ENCODE assay signal across 9 cellular contexts in genomic region chr10:103752680-103753248, GRCh38.
DNase-seq lines count a peak whose midpoint lies in the region; ATAC-seq and TF ChIP-seq lines count a peak whose summit lies in the region.
"Had no signal": no experiment of that assay in that cellular context is flagged by ENCODE, and none has a peak within 500 bp of the region (broad histone marks: within the 10 kb centered on the region; RNA-seq: fewer than 3 reads in every experiment).

No MANE protein-coding gene starts in this region.

- TF ChIP-seq CTCF in RWPE1 (conservative IDR thresholded peaks at IDR 0.05; ENCODE audit: low read depth) (peak; percentile 69), fibroblast of mammary gland (conservative IDR thresholded peaks at IDR 0.05; ENCODE audit: control insufficient read depth, insufficient read depth, low read depth, low read length) (peak; percentile 83)

- peaks cover 3% of the 10 kb centered on the region for H3K36me3 Mint-ChIP-seq in activated CD8-positive, alpha-beta memory T cell treated with anti-CD3 and anti-CD28 coated beads, Interleukin-2, amount 10 ng/mL, durations not matched to agents 7 days and 5 days

- no peak overlapping the region for H3K4me3 ChIP-seq in fibroblast of mammary gland (ENCODE audit: control insufficient read depth, low read depth, low read length)
- H3K4me3 ChIP-seq: SJCRH30 had no signal

- H3K27ac Mint-ChIP-seq in activated CD8-positive, alpha-beta memory T cell treated with anti-CD3 and anti-CD28 coated beads, Interleukin-2, amount 10 ng/mL, durations not matched to agents 7 days and 5 days = no peak overlapping the region

- H3K27ac ChIP-seq in RWPE1 = no peak overlapping the region
- H3K27ac ChIP-seq: SJCRH30 had no signal

- H3K9me3 Mint-ChIP-seq in activated CD8-positive, alpha-beta memory T cell treated with anti-CD3 and anti-CD28 coated beads, Interleukin-2, amount 10 ng/mL, durations not matched to agents 7 days and 5 days (ENCODE audit: low read depth) = peaks cover 6% of the 10 kb centered on the region

- no peak for ATAC-seq in activated CD8-positive, alpha-beta memory T cell treated with anti-CD3 and anti-CD28 coated beads, Interleukin-2, amount 10 ng/mL, durations not matched to agents 7 days and 5 days

- peaks cover 43% of the 10 kb centered on the region for H3K4me1 Mint-ChIP-seq in activated CD8-positive, alpha-beta memory T cell treated with anti-CD3 and anti-CD28 coated beads, Interleukin-2, amount 10 ng/mL, durations not matched to agents 7 days and 5 days

- CTCF ChIA-PET in activated CD8-positive, alpha-beta memory T cell treated with anti-CD3 and anti-CD28 coated beads, Interleukin-2, amount 10 ng/mL, durations not matched to agents 7 days and 5 days (lab: Charles Lee) = interaction anchor here (0.8 to 5.5 kb wide), 10 partner anchors 10 to 102 kb away, joined by 3 to 31 read pairs (median 4); partner anchors contain the start of gene SH3PXD2A
- CTCF ChIA-PET in RWPE1 (lab: Yijun Ruan, JAX) = interaction anchor here (0.6 to 2.6 kb wide), 4 partner anchors 13 to 258 kb away, joined by 5 to 17 read pairs (median 10); no protein-coding TSS in a partner anchor

- H3K27me3 Mint-ChIP-seq in activated CD8-positive, alpha-beta memory T cell treated with anti-CD3 and anti-CD28 coated beads, Interleukin-2, amount 10 ng/mL, durations not matched to agents 7 days and 5 days = peaks cover 5% of the 10 kb centered on the region

- no peak overlapping the region for H3K4me3 Mint-ChIP-seq in activated CD8-positive, alpha-beta memory T cell treated with anti-CD3 and anti-CD28 coated beads, Interleukin-2, amount 10 ng/mL, durations not matched to agents 7 days and 5 days

- POLR2A ChIA-PET in RWPE1 (lab: Yijun Ruan, JAX; ENCODE audit: low non-redundant PET) = no interaction called here

- peak; percentile 71 for DNase-seq in activated CD8-positive, alpha-beta memory T cell treated with anti-CD3 and anti-CD28 coated beads for 24 hours
- no peak for DNase-seq in activated CD8-positive, alpha-beta memory T cell treated with anti-CD3 and anti-CD28 coated beads, Interleukin-2, amount 10 ng/mL, durations not matched to agents 7 days and 5 days
- no peak for DNase-seq in RWPE1 (ENCODE audit: low spot score)
- DNase-seq in fibroblast of mammary gland (ENCODE audit: low read depth) = peak; percentile 38
- peak; percentile 44 for DNase-seq in stimulated activated CD4-positive, alpha-beta T cell treated with anti-CD3 and anti-CD28 coated beads, Interleukin-4, amount 100 ng/mL, for 24 hours
- DNase-seq in NCI-H2227 treated with DMSO at 0.1 percent for 48 hours (lab: John Stamatoyannopoulos, UW) = no peak
- no peak for DNase-seq in HCEC 1CT
- DNase-seq in NCI-H748 treated with DMSO at 0.1 percent for 48 hours (lab: John Stamatoyannopoulos, UW) = no peak

Comparison
In these comparisons a context has a peak if more than half of its experiments do, and no peak if none do; other contexts are left out.
1. DNase-seq: peak in activated CD8-positive, alpha-beta memory T cell treated with anti-CD3 and anti-CD28 coated beads for 24 hours (single experiment), fibroblast of mammary gland (single experiment) and stimulated activated CD4-positive, alpha-beta T cell treated with anti-CD3 and anti-CD28 coated beads, Interleukin-4, amount 100 ng/mL, for 24 hours (single experiment); none in activated CD8-positive, alpha-beta memory T cell treated with anti-CD3 and anti-CD28 coated beads, Interleukin-2, amount 10 ng/mL, durations not matched to agents 7 days and 5 days (single experiment), RWPE1 (single experiment), NCI-H2227 treated with DMSO at 0.1 percent for 48 hours (single experiment), HCEC 1CT (single experiment) and NCI-H748 treated with DMSO at 0.1 percent for 48 hours (single experiment).